Comparison of ENCODE assay signal across 13 cellular contexts in genomic region chr11:2390091-2390870, GRCh38. TPM values are rescaled to one million over a fixed set of nuclear protein-coding genes. Genes with fewer than 3 reads are reported as not detected.
DNase-seq lines count a peak whose midpoint lies in the region; ATAC-seq, FAIRE-seq and TF ChIP-seq lines count a peak whose summit lies in the region.
"Had no signal": no experiment of that assay in that cellular context is flagged by ENCODE, and none has a peak within 500 bp of the region (broad histone marks: within the 10 kb centered on the region; RNA-seq: fewer than 3 reads in every experiment).

No MANE protein-coding gene starts in this region.

- H3K27me3 ChIP-seq in K562 (ENCODE audit: control insufficient read depth in 2 of 2, insufficient read depth in 2 of 2, low read length in 2 of 2) (no peaks in the 10 kb centered on the region), left lung (no peaks in the 10 kb centered on the region), stomach (no peaks in the 10 kb centered on the region)

- H4K20me1 ChIP-seq in K562 (replicated peaks; ENCODE audit: control insufficient read depth, insufficient read depth, low read length), result peaks cover 53% of the 10 kb centered on the region

- TF ChIP-seq EP300 in K562 (IDR thresholded peaks at IDR 0.05; ENCODE audit: low read length) (no peak), stomach (IDR thresholded peaks at IDR 0.05) (no peak)

- in situ Hi-C loops in K562 (cut with MboI), result no loop called here

- no peak for ATAC-seq in K562
- peak; percentile 86 for ATAC-seq in left lung

- peaks cover 67% of the 10 kb centered on the region for H3K79me2 ChIP-seq in K562 (ENCODE audit: control insufficient read depth, insufficient read depth, low read length)

- no peak overlapping the region for H3K4me2 ChIP-seq in K562 (ENCODE audit: insufficient read depth, low read length)

- no peak overlapping the region for H2AFZ ChIP-seq in K562 (ENCODE audit: low read depth, low read length)

- H3K27ac ChIP-seq in K562 (ENCODE audit: extremely low read depth, low read depth, low read length), result no peak overlapping the region
- H3K27ac ChIP-seq in left lung, result peak overlapping the region in 1 of 2 donors; percentile 57
- H3K27ac ChIP-seq in stomach, result peak overlapping the region in 4 of 5 donors; percentile 65 to 99 (median 75)
- H3K27ac ChIP-seq: SK-N-MC had no signal

- no peak for TF ChIP-seq POLR2A in K562 (conservative IDR thresholded peaks at IDR 0.05)
- no peak for TF ChIP-seq POLR2A in stomach (IDR thresholded peaks at IDR 0.05)
- no peak for TF ChIP-seq POLR2A in lower leg skin (IDR thresholded peaks at IDR 0.05)

- CTCF ChIA-PET in K562 (lab: Yijun Ruan, JAX; ENCODE audit: low intra/inter-chr PET ratio), result no interaction called here

- no peak for TF ChIP-seq CTCF in K562 (IDR thresholded peaks at IDR 0.05 in 2 of 3, conservative IDR thresholded peaks at IDR 0.05 in 1 of 3; ENCODE audit: insufficient read depth in 2 of 3, low read depth in 1 of 3, low read length in 3 of 3)
- no peak for TF ChIP-seq CTCF in left lung (IDR thresholded peaks at IDR 0.05)
- TF ChIP-seq CTCF in stomach (IDR thresholded peaks at IDR 0.05), result no peak
- no peak for TF ChIP-seq CTCF in lower leg skin (IDR thresholded peaks at IDR 0.05)

- H3K9me1 ChIP-seq in K562 (ENCODE audit: control insufficient read depth, insufficient read depth, low read length), result peaks cover 13% of the 10 kb centered on the region

- H3K9me3 ChIP-seq in K562 (replicated peaks; ENCODE audit: control insufficient read depth, insufficient read depth, low read depth, low read length), result no peaks in the 10 kb centered on the region
- no peaks in the 10 kb centered on the region for H3K9me3 ChIP-seq in left lung
- H3K9me3 ChIP-seq in stomach, result no peaks in the 10 kb centered on the region

- peak overlapping the region in 1 of 2 experiments; percentile 54; a peak in 1 of 4 replicates for H3K9ac ChIP-seq in K562 (ENCODE audit: insufficient read depth in 1 of 2, low read depth in 2 of 2, low read length in 2 of 2)

- H3K4me3 ChIP-seq in K562 (no peak overlapping the region), left lung (no peak overlapping the region), stomach (peak overlapping the region in 1 of 4 donors; percentile 14), lower leg skin (ENCODE audit: low read depth, poor library complexity, severe bottlenecking) (no peak overlapping the region)
- H3K4me3 ChIP-seq: SK-N-MC had no signal

- peaks cover 75% of the 10 kb centered on the region; the same call in 2 of the 3 replicates for H3K36me3 ChIP-seq in K562 (ENCODE audit: control insufficient read depth, insufficient read depth, low read length)
- H3K36me3 ChIP-seq in left lung, result peaks cover 0 to 58% of the 10 kb centered on the region in 2 donors
- H3K36me3 ChIP-seq in stomach, result peaks cover 36 to 60% (median 58%) of the 10 kb centered on the region in 4 donors

- intact Hi-C loops in K562 (cut with micrococcal nuclease) (no loop called here), left lung (cut with DNase I) (no loop called here), stomach (cut with DNase I; ENCODE audit: low total_unique reads) (no loop called here), lower leg skin (cut with DNase I; ENCODE audit: low total_unique reads) (no loop called here)

- no peak for TF ChIP-seq RAD21 in K562 (CRISPR knock-in tag; conservative IDR thresholded peaks at IDR 0.05 in 1 of 2, IDR thresholded peaks at IDR 0.05 in 1 of 2)

- POLR2A ChIA-PET in K562 (lab: Yijun Ruan, JAX), result interaction anchor here (0.7 to 1.1 kb wide), 2 partner anchors 11 to 30 kb away, joined by 3 read pairs; no protein-coding TSS in a partner anchor

- H3K4me1 ChIP-seq in K562 (replicated peaks in 1 of 2; ENCODE audit: control insufficient read depth in 2 of 2, insufficient read depth in 2 of 2, low read length in 2 of 2), result peaks cover 5 to 89% of the 10 kb centered on the region in 2 experiments; a peak in 3 of 5 replicates
- H3K4me1 ChIP-seq in left lung, result peaks cover 38 to 62% of the 10 kb centered on the region in 2 donors
- peaks cover 61 to 94% (median 77%) of the 10 kb centered on the region in 4 donors for H3K4me1 ChIP-seq in stomach

- no TSS peak for BruUV-seq in K562 (replicated peaks; lab: Mats Ljungman, UMichigan)

- DNase-seq in NCI-H2196 (lab: John Stamatoyannopoulos, UW; ENCODE audit: unreplicated experiment) (peak; percentile 27), NCI-H2196 treated with DMSO at 0.1 percent for 48 hours (lab: John Stamatoyannopoulos, UW; ENCODE audit: unreplicated experiment) (no peak), K562 (ENCODE audit: extremely low read depth in 1 of 4, low spot score in 3 of 4) (no peak), left lung (peak in 1 of 2 donors; percentile 69), stomach (no peak), lower leg skin (ENCODE audit: low spot score in 2 of 2) (no peak), ureter (ENCODE audit: low spot score) (no peak), NCI-H69 (lab: John Stamatoyannopoulos, UW) (no peak)
- DNase-seq: activated T-cell treated with anti-CD3 and anti-CD28 coated beads, Interleukin-2, amount 50 U/mL, for 1 hour; NCI-H1694 had no signal

- WGBS in K562 (ENCODE audit: insufficient coverage, low coverage, missing lambda C conversion rate), result 86% methylated on average over 21 of the region's 25 CpGs
- 70 to 81% (median 81%) methylated on average over 21 to 25 of the region's 25 CpGs for WGBS in stomach, 5 donors
- WGBS in lower leg skin, 2 donors, result 44 to 45% methylated on average over 22 to 25 of the region's 25 CpGs

- FAIRE-seq in K562 (lab: Jason Lieb, UNC), result no peak
- FAIRE-seq: endothelial cell of umbilical vein had no signal

RNA-seq across cellular contexts. Expression of gene TSSC4, which starts 10.3 kb away (rescaled TPM):
- total RNA-seq in K562 (2011; cell fraction: chromatin; rRNA removed; ENCODE audit: low replicate concordance), result 7.2 and 32.5 TPM in 2 replicates
- total RNA-seq in K562 (2011; cell fraction: nucleolus; rRNA removed), result 37.2 and 47.1 TPM in 2 replicates
- 21.3 and 24.4 TPM in 2 replicates for total RNA-seq in K562 (2011; cell fraction: nucleoplasm; rRNA removed)
- total RNA-seq in K562 (2014; rRNA removed) (53.4 and 63.9 TPM in 2 replicates), K562 (2014; rRNA removed; fragmentation: Illumina TruSeq; extraction: Trizol) (3.7 and 4.7 TPM in 2 replicates), K562 (2015; rRNA removed; fragmentation: Illumina TruSeq; extraction: Trizol) (35.3 and 35.5 TPM in 2 replicates), K562 (2021) (49.0 and 54.2 TPM in 2 replicates), left lung (10 to 100 TPM; 35.3 to 47.6 TPM), stomach (100 to 1,000 TPM in 1 of 5 donors, 10 to 100 TPM in 3, 1 to 10 TPM in 1; 9.4 to 147 (median 44.2) TPM), lower leg skin (10 to 100 TPM; 45.6 to 58.7 (median 55.8) TPM), ureter (41.6 TPM)
- polyA plus RNA-seq in K562 (2011; rRNA removed) (11.0 and 16.2 TPM in 2 replicates), K562 (2014; fragmentation: Illumina TruSeq; extraction: Trizol) (6.2 and 22.8 TPM in 2 replicates), K562 (2014; fragmentation: Nextera tagmentation; extraction: Ambion mirVana) (1 to 10 TPM in 1 of 2 experiments, under 1 TPM in 1; 0.41 to 2.8 TPM), K562 (2014; rRNA removed) (29.1 and 32.5 TPM in 2 replicates), stomach (10 to 100 TPM; 51.5 to 65.3 (median 54.9) TPM)
- 17.0 and 45.2 TPM in 2 replicates for polyA plus RNA-seq in K562 (2011; cell fraction: cytosol; rRNA removed)
- polyA plus RNA-seq in K562 (2011; cell fraction: nucleus; rRNA removed), result 24.0 and 35.2 TPM in 2 replicates
- polyA plus RNA-seq in K562 (2012), result 37.3 and 42.1 TPM in 2 replicates
- polyA minus RNA-seq in K562 (2011; rRNA and poly(A)+ RNA removed), result 5.8 and 8.2 TPM in 2 replicates
- 13.1 and 16.7 TPM in 2 replicates for polyA minus RNA-seq in K562 (2011; cell fraction: cytosol; rRNA and poly(A)+ RNA removed)
- polyA minus RNA-seq in K562 (2011; cell fraction: nucleus; rRNA and poly(A)+ RNA removed), result 26.9 and 33.5 TPM in 2 replicates

RNA-seq across cellular contexts. Expression of gene CD81, which starts 13.2 kb away (rescaled TPM):
- 93.5 and 278 TPM in 2 replicates for total RNA-seq in K562 (2011; cell fraction: chromatin; rRNA removed; ENCODE audit: low replicate concordance)
- total RNA-seq in K562 (2011; cell fraction: nucleolus; rRNA removed), result 344 and 368 TPM in 2 replicates
- total RNA-seq in K562 (2011; cell fraction: nucleoplasm; rRNA removed), result 240 and 244 TPM in 2 replicates
- 43.3 and 67.2 TPM in 2 replicates for total RNA-seq in K562 (2014; rRNA removed)
- total RNA-seq in K562 (2014; rRNA removed; fragmentation: Illumina TruSeq; extraction: Trizol), result 37.4 and 60.2 TPM in 2 replicates
- total RNA-seq in K562 (2015; rRNA removed; fragmentation: Illumina TruSeq; extraction: Trizol), result 61.7 and 64.8 TPM in 2 replicates
- 181 and 189 TPM in 2 replicates for total RNA-seq in K562 (2021)
- 76.9 and 103 TPM in 2 replicates for polyA plus RNA-seq in K562 (2011; rRNA removed)
- 177 and 219 TPM in 2 replicates for polyA plus RNA-seq in K562 (2011; cell fraction: cytosol; rRNA removed)
- polyA plus RNA-seq in K562 (2011; cell fraction: nucleus; rRNA removed), result 80.1 and 118 TPM in 2 replicates
- polyA plus RNA-seq in K562 (2012), result 157 and 238 TPM in 2 replicates
- polyA plus RNA-seq in K562 (2014; fragmentation: Illumina TruSeq; extraction: Trizol), result 163 and 169 TPM in 2 replicates
- polyA plus RNA-seq in K562 (2014; fragmentation: Nextera tagmentation; extraction: Ambion mirVana), result 1 to 10 TPM; 2.4 to 7.0 TPM
- 105 and 114 TPM in 2 replicates for polyA plus RNA-seq in K562 (2014; rRNA removed)
- polyA minus RNA-seq in K562 (2011; rRNA and poly(A)+ RNA removed), result 67.7 and 102 TPM in 2 replicates
- polyA minus RNA-seq in K562 (2011; cell fraction: cytosol; rRNA and poly(A)+ RNA removed), result 110 and 130 TPM in 2 replicates
- polyA minus RNA-seq in K562 (2011; cell fraction: nucleus; rRNA and poly(A)+ RNA removed), result 23.2 and 30.1 TPM in 2 replicates
- total RNA-seq in left lung, result 100 to 1,000 TPM; 641 to 754 TPM
- 100 to 1,000 TPM; 218 to 263 (median 227) TPM for total RNA-seq in stomach
- polyA plus RNA-seq in stomach, result 100 to 1,000 TPM in 2 of 3 donors, 10 to 100 TPM in 1; 95.0 to 327 (median 120) TPM
- 100 to 1,000 TPM; 189 to 337 (median 250) TPM for total RNA-seq in lower leg skin
- total RNA-seq in ureter, result 831 TPM

RNA-seq across cellular contexts. Expression of gene TRPM5, which starts 54.0 kb away (rescaled TPM):
- not detected in 2 replicates for total RNA-seq in K562 (2011; cell fraction: chromatin; rRNA removed; ENCODE audit: low replicate concordance)
- total RNA-seq in K562 (2011; cell fraction: nucleolus; rRNA removed), result not detected in 2 replicates
- not detected in 2 replicates for total RNA-seq in K562 (2011; cell fraction: nucleoplasm; rRNA removed)
- total RNA-seq in K562 (2014; rRNA removed) (not detected in 2 replicates), K562 (2014; rRNA removed; fragmentation: Illumina TruSeq; extraction: Trizol) (not detected in 2 replicates), K562 (2015; rRNA removed; fragmentation: Illumina TruSeq; extraction: Trizol) (not detected in 2 replicates), K562 (2021) (not detected in 2 replicates), left lung (not detected), stomach (10 to 100 TPM in 1 of 5 donors, under 1 TPM in 3, not detected in 1; 0.43 to 11.6 (median 0.50) TPM), lower leg skin (not detected), ureter (0.60 TPM)
- polyA plus RNA-seq in K562 (2011; rRNA removed) (not detected in 2 replicates), K562 (2014; fragmentation: Illumina TruSeq; extraction: Trizol) (not detected in 2 replicates), K562 (2014; fragmentation: Nextera tagmentation; extraction: Ambion mirVana) (not detected), K562 (2014; rRNA removed) (not detected in 2 replicates), stomach (under 1 TPM; 0.15 to 0.61 (median 0.31) TPM)
- polyA plus RNA-seq in K562 (2011; cell fraction: cytosol; rRNA removed), result not detected in 2 replicates
- polyA plus RNA-seq in K562 (2011; cell fraction: nucleus; rRNA removed), result not detected in 2 replicates
- polyA plus RNA-seq in K562 (2012), result 0.03 TPM in 1 of 2 replicates, not detected in the other
- polyA minus RNA-seq in K562 (2011; rRNA and poly(A)+ RNA removed), result not detected in 2 replicates
- not detected in 2 replicates for polyA minus RNA-seq in K562 (2011; cell fraction: cytosol; rRNA and poly(A)+ RNA removed)
- polyA minus RNA-seq in K562 (2011; cell fraction: nucleus; rRNA and poly(A)+ RNA removed), result not detected in 2 replicates
- total RNA-seq: A172, endothelial cell of umbilical vein had no signal
- polyA plus RNA-seq: endothelial cell of umbilical vein had no signal

RNA-seq across cellular contexts. Expression of gene KCNQ1, which starts 54.5 kb away (rescaled TPM):
- total RNA-seq in K562 (2011; cell fraction: chromatin; rRNA removed; ENCODE audit: low replicate concordance), result not detected in 2 replicates
- total RNA-seq in K562 (2011; cell fraction: nucleolus; rRNA removed), result not detected in 2 replicates
- not detected in 2 replicates for total RNA-seq in K562 (2011; cell fraction: nucleoplasm; rRNA removed)
- total RNA-seq in K562 (2014; rRNA removed) (not detected in 2 replicates), K562 (2014; rRNA removed; fragmentation: Illumina TruSeq; extraction: Trizol) (not detected in 2 replicates), K562 (2015; rRNA removed; fragmentation: Illumina TruSeq; extraction: Trizol) (not detected in 2 replicates), K562 (2021) (0.44 and 0.45 TPM in 2 replicates), left lung (10 to 100 TPM; 33.7 to 37.7 TPM), stomach (100 to 1,000 TPM in 1 of 5 donors, 10 to 100 TPM in 4; 12.1 to 155 (median 75.9) TPM), lower leg skin (1 to 10 TPM in 3 of 4 donors, under 1 TPM in 1; 0.81 to 2.2 (median 1.6) TPM), ureter (63.0 TPM)
- polyA plus RNA-seq in K562 (2011; rRNA removed) (not detected in 2 replicates), K562 (2014; fragmentation: Illumina TruSeq; extraction: Trizol) (not detected in 2 replicates), K562 (2014; fragmentation: Nextera tagmentation; extraction: Ambion mirVana) (not detected), K562 (2014; rRNA removed) (not detected in 2 replicates), stomach (10 to 100 TPM; 29.3 to 55.8 (median 42.2) TPM)
- 0.01 and 0.06 TPM in 2 replicates for polyA plus RNA-seq in K562 (2011; cell fraction: cytosol; rRNA removed)
- polyA plus RNA-seq in K562 (2011; cell fraction: nucleus; rRNA removed), result not detected in 2 replicates
- not detected in 2 replicates for polyA plus RNA-seq in K562 (2012)
- not detected in 2 replicates for polyA minus RNA-seq in K562 (2011; rRNA and poly(A)+ RNA removed)
- not detected in 2 replicates for polyA minus RNA-seq in K562 (2011; cell fraction: cytosol; rRNA and poly(A)+ RNA removed)
- polyA minus RNA-seq in K562 (2011; cell fraction: nucleus; rRNA and poly(A)+ RNA removed), result 0.13 TPM in 1 of 2 replicates, not detected in the other
